ENCODE assay signal across 1 cellular context in the genomic region with DNA sequence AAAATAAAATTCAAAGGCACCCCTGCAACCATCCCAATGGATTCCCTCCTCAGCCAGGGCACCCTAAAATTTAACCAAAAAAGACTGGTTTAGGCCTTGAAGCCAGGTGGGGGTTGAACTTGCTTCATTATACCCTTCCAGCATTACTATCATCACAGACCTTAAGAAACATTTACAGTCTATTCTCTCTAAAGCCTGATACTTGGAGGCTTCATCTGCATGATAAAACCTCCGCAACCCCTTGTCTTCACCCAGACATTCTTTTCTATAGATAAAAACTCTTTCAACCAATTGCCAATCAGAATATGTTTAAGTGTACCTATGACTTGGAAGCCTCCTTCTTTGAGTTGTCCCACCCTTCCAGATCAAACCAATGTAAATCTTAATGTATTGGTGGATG.
TF ChIP-seq lines count a peak whose summit lies in the region.

No MANE protein-coding gene starts in this region.

TF ChIP-seq in GM23338, 12 proteins besides CTCF, POLR2A, EP300 and RAD21 (continued from another document):
- TF ChIP-seq, protein P1, sequence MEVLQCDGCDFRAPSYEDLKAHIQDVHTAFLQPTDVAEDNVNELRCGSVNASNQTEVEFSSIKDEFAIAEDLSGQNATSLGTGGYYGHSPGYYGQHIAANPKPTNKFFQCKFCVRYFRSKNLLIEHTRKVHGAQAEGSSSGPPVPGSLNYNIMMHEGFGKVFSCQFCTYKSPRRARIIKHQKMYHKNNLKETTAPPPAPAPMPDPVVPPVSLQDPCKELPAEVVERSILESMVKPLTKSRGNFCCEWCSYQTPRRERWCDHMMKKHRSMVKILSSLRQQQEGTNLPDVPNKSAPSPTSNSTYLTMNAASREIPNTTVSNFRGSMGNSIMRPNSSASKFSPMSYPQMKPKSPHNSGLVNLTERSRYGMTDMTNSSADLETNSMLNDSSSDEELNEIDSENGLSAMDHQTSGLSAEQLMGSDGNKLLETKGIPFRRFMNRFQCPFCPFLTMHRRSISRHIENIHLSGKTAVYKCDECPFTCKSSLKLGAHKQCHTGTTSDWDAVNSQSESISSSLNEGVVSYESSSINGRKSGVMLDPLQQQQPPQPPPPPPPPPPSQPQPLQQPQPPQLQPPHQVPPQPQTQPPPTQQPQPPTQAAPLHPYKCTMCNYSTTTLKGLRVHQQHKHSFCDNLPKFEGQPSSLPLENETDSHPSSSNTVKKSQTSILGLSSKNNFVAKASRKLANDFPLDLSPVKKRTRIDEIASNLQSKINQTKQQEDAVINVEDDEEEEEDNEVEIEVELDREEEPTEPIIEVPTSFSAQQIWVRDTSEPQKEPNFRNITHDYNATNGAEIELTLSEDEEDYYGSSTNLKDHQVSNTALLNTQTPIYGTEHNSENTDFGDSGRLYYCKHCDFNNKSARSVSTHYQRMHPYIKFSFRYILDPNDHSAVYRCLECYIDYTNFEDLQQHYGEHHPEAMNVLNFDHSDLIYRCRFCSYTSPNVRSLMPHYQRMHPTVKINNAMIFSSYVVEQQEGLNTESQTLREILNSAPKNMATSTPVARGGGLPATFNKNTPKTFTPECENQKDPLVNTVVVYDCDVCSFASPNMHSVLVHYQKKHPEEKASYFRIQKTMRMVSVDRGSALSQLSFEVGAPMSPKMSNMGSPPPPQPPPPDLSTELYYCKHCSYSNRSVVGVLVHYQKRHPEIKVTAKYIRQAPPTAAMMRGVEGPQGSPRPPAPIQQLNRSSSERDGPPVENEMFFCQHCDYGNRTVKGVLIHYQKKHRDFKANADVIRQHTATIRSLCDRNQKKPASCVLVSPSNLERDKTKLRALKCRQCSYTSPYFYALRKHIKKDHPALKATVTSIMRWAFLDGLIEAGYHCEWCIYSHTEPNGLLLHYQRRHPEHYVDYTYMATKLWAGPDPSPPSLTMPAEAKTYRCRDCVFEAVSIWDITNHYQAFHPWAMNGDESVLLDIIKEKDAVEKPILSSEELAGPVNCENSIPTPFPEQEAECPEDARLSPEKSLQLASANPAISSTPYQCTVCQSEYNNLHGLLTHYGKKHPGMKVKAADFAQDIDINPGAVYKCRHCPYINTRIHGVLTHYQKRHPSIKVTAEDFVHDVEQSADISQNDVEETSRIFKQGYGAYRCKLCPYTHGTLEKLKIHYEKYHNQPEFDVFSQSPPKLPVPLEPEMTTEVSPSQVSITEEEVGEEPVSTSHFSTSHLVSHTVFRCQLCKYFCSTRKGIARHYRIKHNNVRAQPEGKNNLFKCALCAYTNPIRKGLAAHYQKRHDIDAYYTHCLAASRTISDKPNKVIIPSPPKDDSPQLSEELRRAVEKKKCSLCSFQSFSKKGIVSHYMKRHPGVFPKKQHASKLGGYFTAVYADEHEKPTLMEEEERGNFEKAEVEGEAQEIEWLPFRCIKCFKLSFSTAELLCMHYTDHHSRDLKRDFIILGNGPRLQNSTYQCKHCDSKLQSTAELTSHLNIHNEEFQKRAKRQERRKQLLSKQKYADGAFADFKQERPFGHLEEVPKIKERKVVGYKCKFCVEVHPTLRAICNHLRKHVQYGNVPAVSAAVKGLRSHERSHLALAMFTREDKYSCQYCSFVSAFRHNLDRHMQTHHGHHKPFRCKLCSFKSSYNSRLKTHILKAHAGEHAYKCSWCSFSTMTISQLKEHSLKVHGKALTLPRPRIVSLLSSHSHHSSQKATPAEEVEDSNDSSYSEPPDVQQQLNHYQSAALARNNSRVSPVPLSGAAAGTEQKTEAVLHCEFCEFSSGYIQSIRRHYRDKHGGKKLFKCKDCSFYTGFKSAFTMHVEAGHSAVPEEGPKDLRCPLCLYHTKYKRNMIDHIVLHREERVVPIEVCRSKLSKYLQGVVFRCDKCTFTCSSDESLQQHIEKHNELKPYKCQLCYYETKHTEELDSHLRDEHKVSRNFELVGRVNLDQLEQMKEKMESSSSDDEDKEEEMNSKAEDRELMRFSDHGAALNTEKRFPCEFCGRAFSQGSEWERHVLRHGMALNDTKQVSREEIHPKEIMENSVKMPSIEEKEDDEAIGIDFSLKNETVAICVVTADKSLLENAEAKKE (CRISPR knock-in tag; IDR thresholded peaks at IDR 0.05), result no peak
- TF ChIP-seq POLR2AphosphoS5 (IDR thresholded peaks at IDR 0.05; ENCODE audit: low read depth) (no peak), STAT1 (IDR thresholded peaks at IDR 0.05; ENCODE audit: unreplicated experiment) (no peak), NANOG (IDR thresholded peaks at IDR 0.05; ENCODE audit: borderline replicate concordance) (no peak), EZH2 (IDR thresholded peaks at IDR 0.05; ENCODE audit: low read depth, unreplicated experiment) (no peak), EZH2phosphoT487 (IDR thresholded peaks at IDR 0.05; ENCODE audit: unreplicated experiment) (no peak)
- TF ChIP-seq, protein P2, sequence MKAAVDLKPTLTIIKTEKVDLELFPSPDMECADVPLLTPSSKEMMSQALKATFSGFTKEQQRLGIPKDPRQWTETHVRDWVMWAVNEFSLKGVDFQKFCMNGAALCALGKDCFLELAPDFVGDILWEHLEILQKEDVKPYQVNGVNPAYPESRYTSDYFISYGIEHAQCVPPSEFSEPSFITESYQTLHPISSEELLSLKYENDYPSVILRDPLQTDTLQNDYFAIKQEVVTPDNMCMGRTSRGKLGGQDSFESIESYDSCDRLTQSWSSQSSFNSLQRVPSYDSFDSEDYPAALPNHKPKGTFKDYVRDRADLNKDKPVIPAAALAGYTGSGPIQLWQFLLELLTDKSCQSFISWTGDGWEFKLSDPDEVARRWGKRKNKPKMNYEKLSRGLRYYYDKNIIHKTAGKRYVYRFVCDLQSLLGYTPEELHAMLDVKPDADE (IDR thresholded peaks at IDR 0.05), result no peak
